11 cellular contexts compared by ENCODE assay signal in the genomic region with DNA sequence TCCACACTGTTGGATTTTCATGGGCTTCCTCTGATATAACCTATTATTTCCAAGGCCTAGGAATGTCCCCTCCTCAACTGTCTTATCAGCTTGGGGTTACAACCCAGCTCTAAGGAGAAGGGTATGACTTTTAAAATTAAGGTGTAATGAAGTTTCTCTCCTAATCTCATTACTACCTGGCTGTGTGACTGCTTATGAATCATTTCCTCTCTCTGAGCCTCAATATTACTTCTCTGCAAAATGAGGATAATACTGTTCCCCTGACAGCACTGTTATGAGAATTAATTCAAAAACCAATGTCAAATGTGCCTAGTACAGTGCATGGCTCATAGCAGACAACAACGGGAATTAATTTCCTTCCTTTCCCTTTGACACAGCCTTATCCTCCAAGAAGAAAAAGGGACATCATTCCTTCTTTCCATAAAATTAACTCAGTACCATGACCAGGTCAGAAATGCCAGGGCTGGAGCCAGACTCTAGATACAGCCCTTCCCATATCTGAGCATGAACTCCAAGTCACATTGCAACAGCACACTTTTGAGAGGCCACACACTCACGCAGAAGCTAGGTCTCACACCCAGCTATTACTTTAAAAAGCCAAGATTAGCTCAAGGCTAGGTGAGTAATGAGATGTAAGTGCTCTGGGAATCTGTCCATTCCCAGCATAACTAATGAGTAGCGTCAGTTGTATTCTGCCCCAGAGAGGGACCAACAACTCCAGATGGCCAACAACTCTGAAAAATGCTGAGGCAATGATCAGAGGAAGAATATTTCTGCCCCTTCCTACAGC.
DNase-seq lines count a peak whose midpoint lies in the region; ATAC-seq lines count a peak whose summit lies in the region.
"Had no signal": no experiment of that assay in that cellular context is flagged by ENCODE, and none has a peak within 500 bp of the region (broad histone marks: within the 10 kb centered on the region; RNA-seq: fewer than 3 reads in every experiment).

No MANE protein-coding gene starts in this region.

- no peak overlapping the region for H3K23ac ChIP-seq in mesendoderm (ENCODE audit: low read length)

- H3K79me2 ChIP-seq in mesendoderm (ENCODE audit: control insufficient read depth, insufficient read depth, low read length) = peaks cover 6% of the 10 kb centered on the region

- H4K8ac ChIP-seq in mesendoderm (ENCODE audit: low read depth, low read length) = no peak overlapping the region

- no peak overlapping the region for H3K4ac ChIP-seq in mesendoderm (ENCODE audit: low read depth, low read length)

- H2AK5ac ChIP-seq in mesendoderm (ENCODE audit: low read length) = no peak overlapping the region

- ATAC-seq in GM18511 (IDR thresholded peaks at IDR 0.05; ENCODE audit: unreplicated experiment) (no peak), GM18861 (IDR thresholded peaks at IDR 0.05; ENCODE audit: unreplicated experiment) (no peak)

- no peak overlapping the region for H2BK120ac ChIP-seq in mesendoderm (ENCODE audit: low read depth, low read length)

- H2BK5ac ChIP-seq in mesendoderm (ENCODE audit: low read length) = no peak overlapping the region

- in situ Hi-C loops in Caki2 (cut with HindIII; ENCODE audit: low pct_unique_long_range_greater_than_20kb, low sequenced_read_pairs) = no loop called here

- no CpG with 5 or more reads among the region's 3 CpGs for WGBS in mesendoderm (ENCODE audit: extremely low coverage, insufficient coverage, low lambda C conversion rate)

- H3K4me3 ChIP-seq in mesendoderm (ENCODE audit: low read length) = no peak overlapping the region
- H3K4me3 ChIP-seq: spleen had no signal

- DNase-seq in Caki2 (ENCODE audit: low read depth) = peak; percentile 77
- peak; percentile 33 to 77 for DNase-seq in NCI-H524 (lab: John Stamatoyannopoulos, UW)
- peak; percentile 30 for DNase-seq in epidermal melanocyte (ENCODE audit: insufficient read length, low spot score)
- peak; percentile 51 for DNase-seq in mesendoderm
- no peak for DNase-seq in HT-29 (ENCODE audit: low spot score)
- no peak for DNase-seq in dermis blood vessel endothelial cell
- DNase-seq: Calu3, NCI-H187, spleen had no signal

- no peaks in the 10 kb centered on the region for H3K27me3 ChIP-seq in mesendoderm (ENCODE audit: insufficient read depth, low read length, poor library complexity)
- H3K27me3 ChIP-seq: spleen had no signal

- no peak overlapping the region for H3K27ac ChIP-seq in mesendoderm (ENCODE audit: low read depth, low read length)
- H3K27ac ChIP-seq: spleen had no signal

- H3K4me2 ChIP-seq in mesendoderm (ENCODE audit: low read length) = no peak overlapping the region

- H3K79me1 ChIP-seq in mesendoderm (ENCODE audit: low read length) = peaks cover 9% of the 10 kb centered on the region

- H4K5ac ChIP-seq in mesendoderm (ENCODE audit: low read length) = no peak overlapping the region

- H3K4me1 ChIP-seq in mesendoderm (ENCODE audit: control insufficient read depth, low read depth, low read length) = peaks cover 8% of the 10 kb centered on the region

- H3K36me3 ChIP-seq in mesendoderm (ENCODE audit: control insufficient read depth, insufficient read depth, low read length) = no peaks in the 10 kb centered on the region
- H3K36me3 ChIP-seq: spleen had no signal

- no peak overlapping the region for H3K56ac ChIP-seq in mesendoderm (ENCODE audit: low read length)

- peak overlapping the region; percentile 78 for H3K18ac ChIP-seq in mesendoderm (ENCODE audit: low read length)

- no peak overlapping the region for H2BK15ac ChIP-seq in mesendoderm (replicated peaks; ENCODE audit: low read depth)

- no peak overlapping the region for H3K9ac ChIP-seq in mesendoderm (ENCODE audit: low read length)

Comparison
In these comparisons a context has a peak if more than half of its experiments do, and no peak if none do; other contexts are left out.
1. DNase-seq: peak in Caki2 (single experiment), NCI-H524 (2 of 2), epidermal melanocyte (single experiment) and mesendoderm (single experiment); none in HT-29 (single experiment) and dermis blood vessel endothelial cell (single experiment).